In the genomic region with DNA sequence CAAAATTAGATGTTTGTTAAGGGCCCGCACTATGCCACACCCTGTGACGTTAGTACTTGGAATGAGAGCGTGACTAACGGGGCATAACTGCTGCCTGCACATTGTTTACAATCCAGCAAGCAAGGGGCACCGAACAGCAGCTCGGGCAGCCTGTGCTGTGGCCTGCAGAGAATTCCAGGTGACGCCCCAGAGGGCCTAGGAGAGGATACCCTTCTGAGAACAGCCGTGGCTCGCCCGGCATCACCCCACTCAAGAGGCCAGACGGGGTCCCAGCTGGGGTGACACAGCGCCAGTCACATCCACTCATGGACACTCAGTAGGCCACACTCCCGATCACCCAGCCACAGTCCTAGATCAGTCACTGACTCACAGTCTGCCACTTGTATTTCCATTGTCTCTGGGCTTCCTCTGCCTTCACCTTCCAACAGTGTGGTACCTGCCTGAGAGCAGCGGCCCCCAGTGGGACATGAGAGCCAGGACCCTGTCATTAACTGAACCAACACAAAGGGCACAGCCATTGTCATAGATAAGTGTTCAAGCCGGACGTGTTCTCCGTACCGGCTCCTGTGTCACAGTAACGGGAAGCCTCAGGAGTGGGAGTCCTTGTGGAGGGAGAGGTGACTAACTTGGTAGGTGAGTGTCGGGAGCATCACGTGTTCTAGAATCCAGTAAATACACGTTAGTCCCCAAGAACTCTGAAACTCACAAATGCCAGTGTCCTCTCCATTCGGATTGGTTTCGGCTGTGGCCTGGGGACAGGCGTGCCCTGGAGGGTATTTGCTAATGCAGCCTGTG, we compare ENCODE assay signal across 11 cellular contexts. TPM values are rescaled to one million over a fixed set of nuclear protein-coding genes. Genes with fewer than 3 reads are reported as not detected.
DNase-seq lines count a peak whose midpoint lies in the region; ATAC-seq and TF ChIP-seq lines count a peak whose summit lies in the region.
"Had no signal": no experiment of that assay in that cellular context is flagged by ENCODE, and none has a peak within 500 bp of the region (broad histone marks: within the 10 kb centered on the region; RNA-seq: fewer than 3 reads in every experiment).

No MANE protein-coding gene starts in this region.

- in situ Hi-C loops in G401 (cut with HindIII; ENCODE audit: low sequenced_read_pairs) = no loop called here

- no peak for TF ChIP-seq CTCF in prostate gland (IDR thresholded peaks at IDR 0.05)

- CTCF ChIA-PET in activated CD8-positive, alpha-beta memory T cell treated with anti-CD3 and anti-CD28 coated beads, Interleukin-2, amount 10 ng/mL, durations not matched to agents 7 days and 5 days (lab: Charles Lee) = no interaction called here

- H3K27me3 ChIP-seq in prostate gland (replicated peaks; ENCODE audit: insufficient read depth) = no peaks in the 10 kb centered on the region

- H3K27ac Mint-ChIP-seq in activated CD8-positive, alpha-beta memory T cell treated with anti-CD3 and anti-CD28 coated beads, Interleukin-2, amount 10 ng/mL, durations not matched to agents 7 days and 5 days = no peak overlapping the region

- peaks cover 48% of the 10 kb centered on the region for H3K36me3 Mint-ChIP-seq in activated CD8-positive, alpha-beta memory T cell treated with anti-CD3 and anti-CD28 coated beads, Interleukin-2, amount 10 ng/mL, durations not matched to agents 7 days and 5 days

- H3K27me3 Mint-ChIP-seq in activated CD8-positive, alpha-beta memory T cell treated with anti-CD3 and anti-CD28 coated beads, Interleukin-2, amount 10 ng/mL, durations not matched to agents 7 days and 5 days = no peaks in the 10 kb centered on the region

- H3K9me3 ChIP-seq in prostate gland = no peaks in the 10 kb centered on the region

- H3K4me3 Mint-ChIP-seq in activated CD8-positive, alpha-beta memory T cell treated with anti-CD3 and anti-CD28 coated beads, Interleukin-2, amount 10 ng/mL, durations not matched to agents 7 days and 5 days = no peak overlapping the region

- DNase-seq in Daoy (ENCODE audit: low read depth) (peak; percentile 75), NCI-H2227 (lab: John Stamatoyannopoulos, UW; ENCODE audit: unreplicated experiment) (peak; percentile 52), fibroblast of gingiva (ENCODE audit: low read depth) (peak; percentile 86), prostate gland (ENCODE audit: low spot score) (peak; percentile 8), NCI-H1436 (lab: John Stamatoyannopoulos, UW) (no peak), posterior cingulate gyrus (no peak), G401 (ENCODE audit: low spot score) (no peak)
- no peak for DNase-seq in activated CD8-positive, alpha-beta memory T cell treated with anti-CD3 and anti-CD28 coated beads, Interleukin-2, amount 10 ng/mL, durations not matched to agents 7 days and 5 days
- DNase-seq: activated naive CD4-positive, alpha-beta T cell treated with anti-CD3 and anti-CD28 coated beads, Interleukin-2, amount 50 U/mL, for 16 hours; DND-41; midbrain had no signal

- no peak for ATAC-seq in activated CD8-positive, alpha-beta memory T cell treated with anti-CD3 and anti-CD28 coated beads, Interleukin-2, amount 10 ng/mL, durations not matched to agents 7 days and 5 days

- no peaks in the 10 kb centered on the region for H3K4me1 ChIP-seq in prostate gland (replicated peaks)

- H3K36me3 ChIP-seq in prostate gland = no peaks in the 10 kb centered on the region

- H3K4me3 ChIP-seq in prostate gland = no peak overlapping the region

- WGBS in prostate gland = 70% methylated on average over 25 of the region's 25 CpGs

- H3K9me3 Mint-ChIP-seq in activated CD8-positive, alpha-beta memory T cell treated with anti-CD3 and anti-CD28 coated beads, Interleukin-2, amount 10 ng/mL, durations not matched to agents 7 days and 5 days (ENCODE audit: low read depth) = peaks cover 5% of the 10 kb centered on the region

- intact Hi-C loops in prostate gland (cut with DNase I) = no loop called here
- intact Hi-C loops in posterior cingulate gyrus (cut with DNase I) = no loop called here

- TF ChIP-seq POLR2A in prostate gland (IDR thresholded peaks at IDR 0.05) = peak; percentile 23

- H3K27ac ChIP-seq in prostate gland = no peak overlapping the region

- H3K4me1 Mint-ChIP-seq in activated CD8-positive, alpha-beta memory T cell treated with anti-CD3 and anti-CD28 coated beads, Interleukin-2, amount 10 ng/mL, durations not matched to agents 7 days and 5 days = no peaks in the 10 kb centered on the region

RNA-seq across cellular contexts. Expression of gene ZNF331, which starts 7.5 kb away (rescaled TPM):
- 5.3 and 7.6 TPM in 2 replicates for total RNA-seq in Daoy (2014; rRNA removed; shearing (Covaris generic))
- total RNA-seq in prostate gland = 10 to 100 TPM; 30.6 to 39.6 TPM
- total RNA-seq in activated CD8-positive, alpha-beta memory T cell treated with anti-CD3 and anti-CD28 coated beads, Interleukin-2, amount 10 ng/mL, durations not matched to agents 7 days and 5 days = 10 to 100 TPM; 16.6 to 26.5 TPM
- total RNA-seq in G401 (2014; rRNA removed; shearing (Covaris generic)) = 4.2 and 10.6 TPM in 2 replicates

Comparison
In these comparisons a context has a peak if more than half of its experiments do, and no peak if none do; other contexts are left out.
1. DNase-seq: peak in Daoy (single experiment), NCI-H2227 (single experiment), fibroblast of gingiva (single experiment) and prostate gland (single experiment); none in NCI-H1436 (single experiment), posterior cingulate gyrus (0 of 10), activated CD8-positive, alpha-beta memory T cell treated with anti-CD3 and anti-CD28 coated beads, Interleukin-2, amount 10 ng/mL, durations not matched to agents 7 days and 5 days (single experiment) and G401 (single experiment).